ENCODE assay signal across 11 cellular contexts in genomic region chr2:218963597-218963996, GRCh38. TPM values are rescaled to one million over a fixed set of nuclear protein-coding genes. Genes with fewer than 3 reads are reported as not detected.
DNase-seq lines count a peak whose midpoint lies in the region; TF ChIP-seq lines count a peak whose summit lies in the region.
"Had no signal": no experiment of that assay in that cellular context is flagged by ENCODE, and none has a peak within 500 bp of the region (broad histone marks: within the 10 kb centered on the region; RNA-seq: fewer than 3 reads in every experiment).

No MANE protein-coding gene starts in this region.

- no peak for DNase-seq in HFFc6
- no peak for DNase-seq in cortex of kidney (lab: John Stamatoyannopoulos, UW)
- no peak for DNase-seq in activated CD4-positive, alpha-beta T cell treated with anti-CD3 and anti-CD28 coated beads, Interleukin-2, amount 10 ng/mL, durations not matched to agents 7 days and 5 days
- no peak for DNase-seq in NOMO-1 treated with DMSO at 0.1 percent for 48 hours (lab: John Stamatoyannopoulos, UW; ENCODE audit: unreplicated experiment)
- no peak for DNase-seq in MG63

- H3K4me3 Mint-ChIP-seq in HFFc6 = peak overlapping the region; percentile 52
- H3K4me3 Mint-ChIP-seq in activated CD4-positive, alpha-beta T cell treated with anti-CD3 and anti-CD28 coated beads, Interleukin-2, amount 10 ng/mL, durations not matched to agents 7 days and 5 days = no peak overlapping the region
- H3K4me3 Mint-ChIP-seq: activated CD8-positive, alpha-beta T cell treated with anti-CD3 and anti-CD28 coated beads, Interleukin-2, amount 10 ng/mL, durations not matched to agents 7 days and 5 days had no signal

- H3K9me3 ChIP-seq in iPS-15b (ENCODE audit: control insufficient read depth, insufficient read depth, low read length) = no peaks in the 10 kb centered on the region
- no peaks in the 10 kb centered on the region for H3K9me3 ChIP-seq in MG63
- H3K9me3 ChIP-seq: Peyer's patch had no signal

- H3K27me3 ChIP-seq in iPS-15b (ENCODE audit: control insufficient read depth, insufficient read depth, low read length) = peaks cover 55% of the 10 kb centered on the region
- H3K27me3 ChIP-seq in MG63 = peaks cover 53% of the 10 kb centered on the region

- H3K4me1 ChIP-seq in iPS-15b (ENCODE audit: control insufficient read depth, insufficient read depth, low read length) = peaks cover 14% of the 10 kb centered on the region

- peak overlapping the region; percentile 68 for H3K27ac Mint-ChIP-seq in HFFc6
- no peak overlapping the region for H3K27ac Mint-ChIP-seq in activated CD4-positive, alpha-beta T cell treated with anti-CD3 and anti-CD28 coated beads, Interleukin-2, amount 10 ng/mL, durations not matched to agents 7 days and 5 days
- H3K27ac Mint-ChIP-seq: activated CD8-positive, alpha-beta T cell treated with anti-CD3 and anti-CD28 coated beads, Interleukin-2, amount 10 ng/mL, durations not matched to agents 7 days and 5 days had no signal

- H3K36me3 ChIP-seq in iPS-15b (ENCODE audit: control insufficient read depth, insufficient read depth, low read length) (no peaks in the 10 kb centered on the region), MG63 (no peaks in the 10 kb centered on the region)
- H3K36me3 ChIP-seq: Peyer's patch had no signal

- peak overlapping the region; percentile 40 for H3K4me3 ChIP-seq in iPS-15b (ENCODE audit: low read depth, low read length)
- no peak overlapping the region for H3K4me3 ChIP-seq in MG63
- H3K4me3 ChIP-seq: Peyer's patch had no signal

- POLR2A ChIA-PET in activated CD4-positive, alpha-beta T cell treated with anti-CD3 and anti-CD28 coated beads, Interleukin-2, amount 10 ng/mL, durations not matched to agents 7 days and 5 days (lab: Charles Lee) = no interaction called here

- no peak for TF ChIP-seq CTCF in 22Rv1 (IDR thresholded peaks at IDR 0.05)
- no peak for TF ChIP-seq CTCF in HFFc6 (IDR thresholded peaks at IDR 0.05)
- TF ChIP-seq CTCF in VCaP (conservative IDR thresholded peaks at IDR 0.05) = no peak

- H3K9ac ChIP-seq in iPS-15b (ENCODE audit: low read depth, low read length) = no peak overlapping the region

- H3K4me1 Mint-ChIP-seq in HFFc6 (ENCODE audit: low read depth) = peaks cover 21% of the 10 kb centered on the region
- peaks cover 7% of the 10 kb centered on the region for H3K4me1 Mint-ChIP-seq in activated CD4-positive, alpha-beta T cell treated with anti-CD3 and anti-CD28 coated beads, Interleukin-2, amount 10 ng/mL, durations not matched to agents 7 days and 5 days

- 0 out of 2 replicates have a peak, but pooled peaks cover 4% of the 10 kb centered on the region for H3K36me3 Mint-ChIP-seq in HFFc6 (ENCODE audit: low read depth)
- peaks cover 3% of the 10 kb centered on the region for H3K36me3 Mint-ChIP-seq in activated CD4-positive, alpha-beta T cell treated with anti-CD3 and anti-CD28 coated beads, Interleukin-2, amount 10 ng/mL, durations not matched to agents 7 days and 5 days (ENCODE audit: low read depth)

- H3K27ac ChIP-seq in 22Rv1 (peak overlapping the region; percentile 89), VCaP (peak overlapping the region; percentile 58; the same call in 1 of the 2 replicates)
- H3K27ac ChIP-seq: Peyer's patch had no signal

- no peaks in the 10 kb centered on the region for H3K9me3 Mint-ChIP-seq in HFFc6
- no peaks in the 10 kb centered on the region for H3K9me3 Mint-ChIP-seq in activated CD4-positive, alpha-beta T cell treated with anti-CD3 and anti-CD28 coated beads, Interleukin-2, amount 10 ng/mL, durations not matched to agents 7 days and 5 days

- CTCF ChIA-PET in activated CD4-positive, alpha-beta T cell treated with anti-CD3 and anti-CD28 coated beads, Interleukin-2, amount 10 ng/mL, durations not matched to agents 7 days and 5 days (lab: Charles Lee) = interaction anchor here (1.1 to 1.4 kb wide), 2 partner anchors 17 to 67 kb away, joined by 3 read pairs; no protein-coding TSS in a partner anchor

- peaks cover 26% of the 10 kb centered on the region for H3K27me3 Mint-ChIP-seq in HFFc6 (ENCODE audit: insufficient read depth)
- H3K27me3 Mint-ChIP-seq in activated CD4-positive, alpha-beta T cell treated with anti-CD3 and anti-CD28 coated beads, Interleukin-2, amount 10 ng/mL, durations not matched to agents 7 days and 5 days = peaks cover 57% of the 10 kb centered on the region

RNA-seq across cellular contexts. Expression of gene CDK5R2, which starts 4.1 kb away (rescaled TPM):
- total RNA-seq in HFFc6 (2021; fragmentation: NEBNext Ultra II Directional; extraction: Animal tissue kit (Norgen Biotek cat#: 25700)) = under 1 TPM in 4 of 6 experiments, not detected in 2; 0.07 to 0.15 (median 0.08) TPM
- total RNA-seq in activated CD4-positive, alpha-beta T cell treated with anti-CD3 and anti-CD28 coated beads, Interleukin-2, amount 10 ng/mL, durations not matched to agents 7 days and 5 days = not detected
- total RNA-seq in MG63 (2014; rRNA removed; shearing (Covaris generic); ENCODE audit: low replicate concordance) = not detected in 2 replicates
- total RNA-seq: activated CD8-positive, alpha-beta T cell treated with anti-CD3 and anti-CD28 coated beads, Interleukin-2, amount 10 ng/mL, durations not matched to agents 7 days and 5 days; ureter had no signal

RNA-seq across cellular contexts. Expression of gene FEV, which starts 21.4 kb away (rescaled TPM):
- not detected for total RNA-seq in HFFc6 (2021; fragmentation: NEBNext Ultra II Directional; extraction: Animal tissue kit (Norgen Biotek cat#: 25700))
- total RNA-seq in activated CD4-positive, alpha-beta T cell treated with anti-CD3 and anti-CD28 coated beads, Interleukin-2, amount 10 ng/mL, durations not matched to agents 7 days and 5 days = not detected
- total RNA-seq in MG63 (2014; rRNA removed; shearing (Covaris generic); ENCODE audit: low replicate concordance) = not detected in 2 replicates
- total RNA-seq: activated CD8-positive, alpha-beta T cell treated with anti-CD3 and anti-CD28 coated beads, Interleukin-2, amount 10 ng/mL, durations not matched to agents 7 days and 5 days; ureter had no signal

RNA-seq across cellular contexts. Expression of gene CRYBA2, which starts 29.6 kb away (rescaled TPM):
- total RNA-seq in HFFc6 (2021; fragmentation: NEBNext Ultra II Directional; extraction: Animal tissue kit (Norgen Biotek cat#: 25700)) = not detected
- total RNA-seq in activated CD4-positive, alpha-beta T cell treated with anti-CD3 and anti-CD28 coated beads, Interleukin-2, amount 10 ng/mL, durations not matched to agents 7 days and 5 days = not detected
- total RNA-seq in MG63 (2014; rRNA removed; shearing (Covaris generic); ENCODE audit: low replicate concordance) = not detected in 2 replicates
- total RNA-seq: activated CD8-positive, alpha-beta T cell treated with anti-CD3 and anti-CD28 coated beads, Interleukin-2, amount 10 ng/mL, durations not matched to agents 7 days and 5 days; ureter had no signal
